In the genomic region with DNA sequence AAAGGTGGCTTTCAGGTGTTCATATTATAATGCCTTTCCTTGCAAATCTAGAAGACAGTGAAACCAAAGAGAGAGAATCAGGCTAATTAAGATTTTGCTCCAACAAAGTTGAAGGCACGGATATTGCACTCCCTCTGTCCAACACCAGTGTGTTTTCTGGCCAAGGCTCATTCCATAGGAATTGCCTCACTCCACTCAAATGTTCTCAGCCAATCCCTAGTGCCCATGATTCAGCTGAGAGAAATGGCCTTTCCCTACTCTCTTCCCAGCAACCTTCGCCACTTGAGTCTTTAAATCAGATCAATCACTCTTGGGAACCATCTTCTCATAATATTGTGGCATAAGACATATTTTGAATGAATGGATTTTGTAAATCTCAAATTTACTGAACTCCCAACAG, we compare ENCODE assay signal across 24 cellular contexts.
A peak's percentile ranks its signal among the peaks of the same experiment; 100 is the strongest.
DNase-seq lines count a peak whose midpoint lies in the region; FAIRE-seq and TF ChIP-seq lines count a peak whose summit lies in the region.
"Had no signal": no experiment of that assay in that cellular context is flagged by ENCODE, and none has a peak within 500 bp of the region (broad histone marks: within the 10 kb centered on the region; RNA-seq: fewer than 3 reads in every experiment).

No MANE protein-coding gene starts in this region.

- H3K4me3 ChIP-seq in breast epithelium (no peak overlapping the region), astrocyte of the cerebellum (ENCODE audit: low read depth, low read length) (no peak overlapping the region), foreskin fibroblast (ENCODE audit: low read depth in 1 of 2, low read length in 2 of 2) (no peak overlapping the region), vagina (no peak overlapping the region)
- H3K4me3 ChIP-seq: GM23338, K562, PC-9, psoas muscle, transverse colon had no signal

- H3K27me3 ChIP-seq in breast epithelium: no peaks in the 10 kb centered on the region
- no peaks in the 10 kb centered on the region for H3K27me3 ChIP-seq in vagina
- H3K27me3 ChIP-seq: transverse colon had no signal

- FAIRE-seq in urothelium cell line (lab: Jason Lieb, UNC): no peak
- FAIRE-seq: K562 had no signal

- no TSS peak for BruUV-seq in MCF 10A (replicated peaks; lab: Mats Ljungman, UMichigan)

- intact Hi-C loops in MCF 10A (cut with micrococcal nuclease): no loop called here
- intact Hi-C loops in breast epithelium (cut with DNase I; ENCODE audit: low total_unique reads): no loop called here
- intact Hi-C loops in vagina (cut with DNase I): no loop called here

- H3K4me3 Mint-ChIP-seq in MCF 10A (ENCODE audit: unreplicated experiment) (no peak overlapping the region), immature natural killer cell (no peak overlapping the region)
- H3K4me3 Mint-ChIP-seq: activated naive CD8-positive, alpha-beta T cell treated with anti-CD3 and anti-CD28 coated beads for 36 hours; activated T-cell treated with anti-CD3 and anti-CD28 coated beads, Interleukin-2, amount 50 U/mL, for 4 hours; GM23338; natural killer cell treated with Interleukin-12 subunit alpha and Interleukin-12 subunit beta and Interleukin-15 and Interleukin-18, amount 100 ng/mL, for 72 hours; stimulated activated naive B cell treated with anti-CD40 and anti-IgM and Interleukin-4, amounts not matched to agents 10 μg/mL and 1 μg/mL and 100 μg/mL, for 72 hours had no signal

- POLR2A ChIA-PET in MCF 10A (lab: Yijun Ruan, JAX): no interaction called here

- H3K9me3 Mint-ChIP-seq in MCF 10A (ENCODE audit: unreplicated experiment): no peaks in the 10 kb centered on the region
- no peaks in the 10 kb centered on the region for H3K9me3 Mint-ChIP-seq in immature natural killer cell
- H3K9me3 Mint-ChIP-seq: activated naive CD8-positive, alpha-beta T cell treated with anti-CD3 and anti-CD28 coated beads for 36 hours; activated T-cell treated with anti-CD3 and anti-CD28 coated beads, Interleukin-2, amount 50 U/mL, for 4 hours; GM23338; natural killer cell treated with Interleukin-12 subunit alpha and Interleukin-12 subunit beta and Interleukin-15 and Interleukin-18, amount 100 ng/mL, for 72 hours had no signal

- no peaks in the 10 kb centered on the region for H3K27me3 Mint-ChIP-seq in MCF 10A (ENCODE audit: insufficient read depth, unreplicated experiment)
- H3K27me3 Mint-ChIP-seq in immature natural killer cell (ENCODE audit: low read depth in 3 of 3): peaks cover 0 to 3% (median 2%) of the 10 kb centered on the region in 3 donors

- H3K36me3 Mint-ChIP-seq in MCF 10A (ENCODE audit: insufficient read depth, unreplicated experiment) (no peaks in the 10 kb centered on the region), immature natural killer cell (no peaks in the 10 kb centered on the region)
- H3K36me3 Mint-ChIP-seq: activated naive CD8-positive, alpha-beta T cell treated with anti-CD3 and anti-CD28 coated beads for 36 hours; natural killer cell treated with Interleukin-12 subunit alpha and Interleukin-12 subunit beta and Interleukin-15 and Interleukin-18, amount 100 ng/mL, for 72 hours; stimulated activated naive B cell treated with anti-CD40 and anti-IgM and Interleukin-4, amounts not matched to agents 10 μg/mL and 1 μg/mL and 100 μg/mL, for 72 hours had no signal

- DNase-seq in MCF 10A (ENCODE audit: unreplicated experiment) (peak; percentile 17), breast epithelium (ENCODE audit: low spot score in 2 of 2) (no peak), astrocyte of the cerebellum (ENCODE audit: low read depth) (peak; percentile 11), foreskin fibroblast (peak; percentile 62 to 82), urothelium cell line (ENCODE audit: low spot score) (peak; percentile 9), RKO (ENCODE audit: low spot score) (no peak), immature natural killer cell (no peak), vagina (ENCODE audit: extremely low spot score in 2 of 2) (no peak)
- DNase-seq: activated CD4-positive, alpha-beta T cell treated with anti-CD3 and anti-CD28 coated beads, Interleukin-2, amount 50 U/mL, for 48 hours; activated naive CD8-positive, alpha-beta T cell treated with anti-CD3 and anti-CD28 coated beads for 36 hours; activated T-cell treated with anti-CD3 and anti-CD28 coated beads, Interleukin-2, amount 50 U/mL, for 4 hours; DMS 273 treated with DMSO at 0.1 percent for 48 hours; NCI-H1105 treated with DMSO at 0.1 percent for 48 hours; NCI-H2171; NCI-H748 treated with DMSO at 0.1 percent for 48 hours; PC-9; psoas muscle; stimulated activated naive B cell treated with anti-CD40 and anti-IgM and Interleukin-4, amounts not matched to agents 10 μg/mL and 1 μg/mL and 100 μg/mL, for 72 hours; transverse colon had no signal

- H3K4me1 Mint-ChIP-seq in MCF 10A (ENCODE audit: insufficient read depth, unreplicated experiment): peaks cover 6% of the 10 kb centered on the region
- H3K4me1 Mint-ChIP-seq in immature natural killer cell: no peaks in the 10 kb centered on the region
- H3K4me1 Mint-ChIP-seq: activated naive CD8-positive, alpha-beta T cell treated with anti-CD3 and anti-CD28 coated beads for 36 hours; GM23338; stimulated activated naive B cell treated with anti-CD40 and anti-IgM and Interleukin-4, amounts not matched to agents 10 μg/mL and 1 μg/mL and 100 μg/mL, for 72 hours had no signal

- H3K27ac Mint-ChIP-seq in MCF 10A (ENCODE audit: low read depth, unreplicated experiment): no peak overlapping the region
- H3K27ac Mint-ChIP-seq in immature natural killer cell: no peak overlapping the region
- H3K27ac Mint-ChIP-seq: activated naive CD8-positive, alpha-beta T cell treated with anti-CD3 and anti-CD28 coated beads for 36 hours; GM23338; natural killer cell treated with Interleukin-12 subunit alpha and Interleukin-12 subunit beta and Interleukin-15 and Interleukin-18, amount 100 ng/mL, for 72 hours; stimulated activated naive B cell treated with anti-CD40 and anti-IgM and Interleukin-4, amounts not matched to agents 10 μg/mL and 1 μg/mL and 100 μg/mL, for 72 hours had no signal

- H3K27ac ChIP-seq in breast epithelium (no peak overlapping the region), vagina (no peak overlapping the region)
- H3K27ac ChIP-seq: 22Rv1, C4-2B, PC-9, psoas muscle, transverse colon had no signal

- TF ChIP-seq CTCF in MCF 10A (IDR thresholded peaks at IDR 0.05; ENCODE audit: unreplicated experiment): no peak
- no peak for TF ChIP-seq CTCF in breast epithelium (IDR thresholded peaks at IDR 0.05)
- TF ChIP-seq CTCF in astrocyte of the cerebellum (IDR thresholded peaks at IDR 0.05; ENCODE audit: low read depth, low read length, missing control alignments): no peak
- no peak for TF ChIP-seq CTCF in foreskin fibroblast (IDR thresholded peaks at IDR 0.05; ENCODE audit: low read depth, low read length)
- TF ChIP-seq CTCF in vagina (IDR thresholded peaks at IDR 0.05): no peak

- H3K36me3 ChIP-seq in breast epithelium (no peaks in the 10 kb centered on the region), vagina (no peaks in the 10 kb centered on the region)
- H3K36me3 ChIP-seq: transverse colon had no signal

- no peak for TF ChIP-seq POLR2A in breast epithelium (IDR thresholded peaks at IDR 0.05)
- no peak for TF ChIP-seq POLR2A in vagina (IDR thresholded peaks at IDR 0.05)

- CTCF ChIA-PET in MCF 10A (lab: Yijun Ruan, JAX): interaction anchor here (0.9 kb wide), 1 partner anchor 493 kb away, joined by 3 read pairs; no protein-coding TSS in a partner anchor

- in situ Hi-C loops in astrocyte of the cerebellum (cut with HindIII; ENCODE audit: low sequenced_read_pairs): no loop called here

- H3K9me3 ChIP-seq in breast epithelium (no peaks in the 10 kb centered on the region), vagina (no peaks in the 10 kb centered on the region)
- H3K9me3 ChIP-seq: psoas muscle, transverse colon had no signal

- no peaks in the 10 kb centered on the region for H3K4me1 ChIP-seq in breast epithelium
- no peaks in the 10 kb centered on the region for H3K4me1 ChIP-seq in vagina
- H3K4me1 ChIP-seq: psoas muscle, transverse colon had no signal

Comparison
In these comparisons a context has a peak if more than half of its experiments do, and no peak if none do; other contexts are left out.
1. DNase-seq: peak in MCF 10A (single experiment), astrocyte of the cerebellum (single experiment), foreskin fibroblast (2 of 2) and urothelium cell line (single experiment); none in breast epithelium (0 of 2), RKO (single experiment), immature natural killer cell (0 of 3) and vagina (0 of 2).